In genomic region chr3:37688756-37689155, GRCh38 we compare ENCODE assay signal across 24 cellular contexts.
"Had no signal": no experiment of that assay in that cellular context is flagged by ENCODE, and none has a peak within 500 bp of the region (broad histone marks: within the 10 kb centered on the region; RNA-seq: fewer than 3 reads in every experiment).

No MANE protein-coding gene starts in this region.

- DNase-seq: activated CD4-positive, alpha-beta T cell treated with anti-CD3 and anti-CD28 coated beads, Interleukin-2, amount 10 ng/mL, durations not matched to agents 7 days and 5 days; activated CD4-positive, alpha-beta T cell treated with anti-CD3 and anti-CD28 coated beads, Interleukin-2, amount 50 U/mL, for 48 hours; activated CD8-positive, alpha-beta T cell treated with anti-CD3 and anti-CD28 coated beads, Interleukin-2, amount 10 ng/mL, durations not matched to agents 7 days and 5 days; activated gamma-delta T cell; activated naive CD4-positive, alpha-beta T cell treated with Interleukin-2 at 50 U/mL for 16 hours; activated naive CD8-positive, alpha-beta T cell treated with anti-CD3 and anti-CD28 coated beads, Interleukin-2, amount 10 ng/mL, durations not matched to agents 7 days and 5 days; activated T-cell treated with anti-CD3 and anti-CD28 coated beads, Interleukin-2, amount 50 U/mL, for 24 hours; amygdala; MG63; NCI-H1048; NCI-H1105 treated with DMSO at 0.1 percent for 48 hours; NCI-H1436; NCI-H1694; NCI-H2081 treated with DMSO at 0.1 percent for 48 hours; NCI-H524 treated with DMSO at 0.1 percent for 48 hours; SHP77; SJCRH30; T1000 had no signal

- ATAC-seq: activated CD8-positive, alpha-beta T cell treated with anti-CD3 and anti-CD28 coated beads, Interleukin-2, amount 10 ng/mL, durations not matched to agents 7 days and 5 days; K562; Panc1 had no signal

- H3K27me3 Mint-ChIP-seq: activated naive CD8-positive, alpha-beta T cell treated with anti-CD3 and anti-CD28 coated beads, Interleukin-2, amount 10 ng/mL, durations not matched to agents 7 days and 5 days; activated T-cell treated with anti-CD3 and anti-CD28 coated beads, Interleukin-2, amount 50 U/mL, for 24 hours had no signal

- FAIRE-seq: K562 had no signal

- H3K27ac Mint-ChIP-seq: activated CD4-positive, alpha-beta T cell treated with anti-CD3 and anti-CD28 coated beads, Interleukin-2, amount 10 ng/mL, durations not matched to agents 7 days and 5 days; activated CD8-positive, alpha-beta T cell treated with anti-CD3 and anti-CD28 coated beads, Interleukin-2, amount 10 ng/mL, durations not matched to agents 7 days and 5 days; activated naive CD4-positive, alpha-beta T cell treated with anti-CD3 and anti-CD28 coated beads, Interleukin-2, amount 50 U/mL, for 24 hours; activated naive CD8-positive, alpha-beta T cell treated with anti-CD3 and anti-CD28 coated beads, Interleukin-2, amount 10 ng/mL, durations not matched to agents 7 days and 5 days; activated T-cell treated with anti-CD3 and anti-CD28 coated beads, Interleukin-2, amount 50 U/mL, for 24 hours; activated T-helper 2 cell treated with anti-CD3 and anti-CD28 coated beads, Interferon-gamma antibody, Interleukin-2, Interleukin-4, amounts not matched to agents 10 μg/mL and 5 μg/mL and 100 μg/mL, durations not matched to agents 14 hours and 24 hours and 36 hours had no signal

- H3K27me3 ChIP-seq: ascending aorta, MG63, SJCRH30 had no signal

- H3K4me3 ChIP-seq: ascending aorta, K562, MG63, SJCRH30, SK-N-MC had no signal

- H3K4me1 Mint-ChIP-seq: activated CD4-positive, alpha-beta T cell treated with anti-CD3 and anti-CD28 coated beads, Interleukin-2, amount 10 ng/mL, durations not matched to agents 7 days and 5 days; activated naive CD4-positive, alpha-beta T cell treated with anti-CD3 and anti-CD28 coated beads, Interleukin-2, amount 50 U/mL, for 24 hours; activated naive CD8-positive, alpha-beta T cell treated with anti-CD3 and anti-CD28 coated beads, Interleukin-2, amount 10 ng/mL, durations not matched to agents 7 days and 5 days had no signal

- H3K36me3 ChIP-seq: MG63, SJCRH30 had no signal

- H3K36me3 Mint-ChIP-seq: activated naive CD4-positive, alpha-beta T cell treated with anti-CD3 and anti-CD28 coated beads, Interleukin-2, amount 50 U/mL, for 24 hours; activated naive CD8-positive, alpha-beta T cell treated with anti-CD3 and anti-CD28 coated beads, Interleukin-2, amount 10 ng/mL, durations not matched to agents 7 days and 5 days had no signal

- H3K4me3 Mint-ChIP-seq: activated CD4-positive, alpha-beta T cell treated with anti-CD3 and anti-CD28 coated beads, Interleukin-2, amount 10 ng/mL, durations not matched to agents 7 days and 5 days; activated CD8-positive, alpha-beta T cell treated with anti-CD3 and anti-CD28 coated beads, Interleukin-2, amount 10 ng/mL, durations not matched to agents 7 days and 5 days; activated naive CD4-positive, alpha-beta T cell treated with anti-CD3 and anti-CD28 coated beads, Interleukin-2, amount 50 U/mL, for 24 hours; activated naive CD8-positive, alpha-beta T cell treated with anti-CD3 and anti-CD28 coated beads, Interleukin-2, amount 10 ng/mL, durations not matched to agents 7 days and 5 days; activated T-cell treated with anti-CD3 and anti-CD28 coated beads, Interleukin-2, amount 50 U/mL, for 24 hours had no signal

- H3K9me3 Mint-ChIP-seq: activated CD4-positive, alpha-beta T cell treated with anti-CD3 and anti-CD28 coated beads, Interleukin-2, amount 10 ng/mL, durations not matched to agents 7 days and 5 days; activated naive CD4-positive, alpha-beta T cell treated with anti-CD3 and anti-CD28 coated beads, Interleukin-2, amount 50 U/mL, for 24 hours; activated naive CD8-positive, alpha-beta T cell treated with anti-CD3 and anti-CD28 coated beads, Interleukin-2, amount 10 ng/mL, durations not matched to agents 7 days and 5 days; activated T-cell treated with anti-CD3 and anti-CD28 coated beads, Interleukin-2, amount 50 U/mL, for 24 hours; activated T-helper 2 cell treated with anti-CD3 and anti-CD28 coated beads, Interferon-gamma antibody, Interleukin-2, Interleukin-4, amounts not matched to agents 10 μg/mL and 5 μg/mL and 100 μg/mL, durations not matched to agents 14 hours and 24 hours and 36 hours had no signal
